8 cellular contexts compared by ENCODE assay signal in genomic region chr16:648786-649589, GRCh38. TPM values are rescaled to one million over a fixed set of nuclear protein-coding genes. Genes with fewer than 3 reads are reported as not detected.
DNase-seq lines count a peak whose midpoint lies in the region; ATAC-seq lines count a peak whose summit lies in the region.

Gene WDR90 (plus strand): TSS chr16:649365. CDS start chr16:649417, 52 bp downstream.

- H3K79me2 ChIP-seq in mesendoderm (ENCODE audit: control insufficient read depth, insufficient read depth, low read length), result no peaks in the 10 kb centered on the region

- peak within 1 kb of the TSS; percentile 86 for H3K27ac ChIP-seq in HUES48 (ENCODE audit: low read depth, low read length)
- H3K27ac ChIP-seq in mesendoderm (ENCODE audit: low read depth, low read length), result peak within 1 kb of the TSS; percentile 39

- ATAC-seq in GM21423 (IDR thresholded peaks at IDR 0.05; ENCODE audit: unreplicated experiment), result peak; percentile 70
- ATAC-seq in activated CD8-positive, alpha-beta memory T cell treated with anti-CD3 and anti-CD28 coated beads, Interleukin-2, amount 10 ng/mL, durations not matched to agents 7 days and 5 days, result peak; percentile 88

- H3K4me2 ChIP-seq in mesendoderm (ENCODE audit: low read length), result peak within 1 kb of the TSS; percentile 93

- H3K27me3 Mint-ChIP-seq in activated CD8-positive, alpha-beta memory T cell treated with anti-CD3 and anti-CD28 coated beads, Interleukin-2, amount 10 ng/mL, durations not matched to agents 7 days and 5 days, result no peaks in the 10 kb centered on the region

- peak within 1 kb of the TSS; percentile 78 for H3K27ac Mint-ChIP-seq in activated CD8-positive, alpha-beta memory T cell treated with anti-CD3 and anti-CD28 coated beads, Interleukin-2, amount 10 ng/mL, durations not matched to agents 7 days and 5 days

- no peaks in the 10 kb centered on the region for H3K9me3 ChIP-seq in HUES48 (ENCODE audit: control insufficient read depth, insufficient read depth, low read length)
- H3K9me3 ChIP-seq in endocrine pancreas (ENCODE audit: control insufficient read depth, low read length), result no peaks in the 10 kb centered on the region

- no CpG with 5 or more reads among the region's 90 CpGs for WGBS in mesendoderm (ENCODE audit: extremely low coverage, insufficient coverage, low lambda C conversion rate)

- H2BK5ac ChIP-seq in mesendoderm (ENCODE audit: low read length), result no peak within 1 kb of the TSS

- peak within 1 kb of the TSS; percentile 75 for H3K4me3 Mint-ChIP-seq in activated CD8-positive, alpha-beta memory T cell treated with anti-CD3 and anti-CD28 coated beads, Interleukin-2, amount 10 ng/mL, durations not matched to agents 7 days and 5 days

- H2BK15ac ChIP-seq in mesendoderm (replicated peaks; ENCODE audit: low read depth), result no peak within 1 kb of the TSS

- H3K36me3 Mint-ChIP-seq in activated CD8-positive, alpha-beta memory T cell treated with anti-CD3 and anti-CD28 coated beads, Interleukin-2, amount 10 ng/mL, durations not matched to agents 7 days and 5 days, result no peaks in the 10 kb centered on the region

- H3K56ac ChIP-seq in mesendoderm (ENCODE audit: low read length), result peak within 1 kb of the TSS; percentile 93

- no peak within 1 kb of the TSS for H4K5ac ChIP-seq in mesendoderm (ENCODE audit: low read length)

- H3K4me1 Mint-ChIP-seq in activated CD8-positive, alpha-beta memory T cell treated with anti-CD3 and anti-CD28 coated beads, Interleukin-2, amount 10 ng/mL, durations not matched to agents 7 days and 5 days, result peaks cover 17% of the 10 kb centered on the region

- H3K4me1 ChIP-seq in HUES48 (ENCODE audit: control insufficient read depth, insufficient read depth, low read length) (peaks cover 4% of the 10 kb centered on the region; the same call in 1 of the 2 replicates), endocrine pancreas (ENCODE audit: control insufficient read depth, insufficient read depth, low read length) (no peaks in the 10 kb centered on the region), mesendoderm (ENCODE audit: control insufficient read depth, low read depth, low read length) (no peaks in the 10 kb centered on the region)

- H2BK120ac ChIP-seq in mesendoderm (ENCODE audit: low read depth, low read length), result no peak within 1 kb of the TSS

- DNase-seq in COR-L47 (lab: John Stamatoyannopoulos, UW), result peak; percentile 92
- peak; percentile 90 for DNase-seq in NOMO-1 treated with dmso at 0.1 percent for 144 hours (lab: John Stamatoyannopoulos, UW; ENCODE audit: unreplicated experiment)
- DNase-seq in activated CD8-positive, alpha-beta memory T cell treated with anti-CD3 and anti-CD28 coated beads, Interleukin-2, amount 10 ng/mL, durations not matched to agents 7 days and 5 days, result peak; percentile 96
- peak; percentile 95 for DNase-seq in mesendoderm
- peak; percentile 90 for DNase-seq in stimulated activated CD8-positive, alpha-beta memory T cell treated with anti-CD3 and anti-CD28 coated beads, Interleukin-12 subunit alpha, Interleukin-12 subunit beta, amount 100 ng/mL, for 24 hours (ENCODE audit: extremely low read depth)

- H3K9me3 Mint-ChIP-seq in activated CD8-positive, alpha-beta memory T cell treated with anti-CD3 and anti-CD28 coated beads, Interleukin-2, amount 10 ng/mL, durations not matched to agents 7 days and 5 days (ENCODE audit: low read depth), result no peaks in the 10 kb centered on the region

- peak within 1 kb of the TSS; percentile 43 for H2AK5ac ChIP-seq in mesendoderm (ENCODE audit: low read length)

- H3K4me3 ChIP-seq in HUES48 (ENCODE audit: low read depth, low read length) (peak within 1 kb of the TSS; percentile 79), endocrine pancreas (ENCODE audit: control insufficient read depth, insufficient read depth, low read length) (peak within 1 kb of the TSS; percentile 38), mesendoderm (ENCODE audit: low read length) (peak within 1 kb of the TSS; percentile 80)

- H4K8ac ChIP-seq in mesendoderm (ENCODE audit: low read depth, low read length), result peak within 1 kb of the TSS; percentile 16

- CTCF ChIA-PET in activated CD8-positive, alpha-beta memory T cell treated with anti-CD3 and anti-CD28 coated beads, Interleukin-2, amount 10 ng/mL, durations not matched to agents 7 days and 5 days (lab: Charles Lee), result interaction anchor here (0.6 to 2.5 kb wide), 13 partner anchors 9 to 120 kb away, joined by 3 to 13 read pairs (median 3); partner anchors contain the start of genes ANTKMT, CIAO3, METTL26 and RHOT2

- H3K9ac ChIP-seq in HUES48 (ENCODE audit: low read depth, low read length) (peak within 1 kb of the TSS; percentile 71; the same call in 1 of the 2 replicates), endocrine pancreas (ENCODE audit: control insufficient read depth, insufficient read depth, low read length) (peak within 1 kb of the TSS; percentile 71), mesendoderm (ENCODE audit: low read length) (peak within 1 kb of the TSS; percentile 93)

- peak within 1 kb of the TSS; percentile 35 for H3K18ac ChIP-seq in mesendoderm (ENCODE audit: low read length)

- H3K27me3 ChIP-seq in HUES48 (ENCODE audit: control insufficient read depth, insufficient read depth, low read length), result no peaks in the 10 kb centered on the region
- H3K27me3 ChIP-seq in endocrine pancreas (ENCODE audit: control insufficient read depth, insufficient read depth, low read length), result no peaks in the 10 kb centered on the region
- H3K27me3 ChIP-seq in mesendoderm (ENCODE audit: insufficient read depth, low read length, poor library complexity), result no peaks in the 10 kb centered on the region

- peak within 1 kb of the TSS; percentile 66 for H3K23ac ChIP-seq in mesendoderm (ENCODE audit: low read length)

- H3K79me1 ChIP-seq in mesendoderm (ENCODE audit: low read length), result no peaks in the 10 kb centered on the region

- H3K36me3 ChIP-seq in HUES48 (ENCODE audit: control insufficient read depth, insufficient read depth, low read length), result peaks cover 14% of the 10 kb centered on the region; the same call in 1 of the 2 replicates
- no peaks in the 10 kb centered on the region for H3K36me3 ChIP-seq in endocrine pancreas (ENCODE audit: control insufficient read depth, insufficient read depth, low read length)
- H3K36me3 ChIP-seq in mesendoderm (ENCODE audit: control insufficient read depth, insufficient read depth, low read length), result no peaks in the 10 kb centered on the region

- peak within 1 kb of the TSS; percentile 11 for H3K4ac ChIP-seq in mesendoderm (ENCODE audit: low read depth, low read length)

RNA-seq across cellular contexts. Expression of gene WDR90, which starts in this region (rescaled TPM):
- 100 to 1,000 TPM in 1 of 2 experiments, 10 to 100 TPM in 1; 74.7 to 108 TPM for total RNA-seq in activated CD8-positive, alpha-beta memory T cell treated with anti-CD3 and anti-CD28 coated beads, Interleukin-2, amount 10 ng/mL, durations not matched to agents 7 days and 5 days
- polyA plus RNA-seq in mesendoderm (2013, experiment 1 of 2), result 17.0 TPM
- polyA plus RNA-seq in mesendoderm (2013, experiment 2 of 2), result 19.7 TPM

Comparison
In these comparisons a context has a peak if more than half of its experiments do, and no peak if none do; other contexts are left out.
1. Peak in every context shown above with its lines: DNase-seq, ATAC-seq, H3K4me3 ChIP-seq and H3K27ac ChIP-seq.